Comparison of ENCODE assay signal across 1 cellular context in the genomic region with DNA sequence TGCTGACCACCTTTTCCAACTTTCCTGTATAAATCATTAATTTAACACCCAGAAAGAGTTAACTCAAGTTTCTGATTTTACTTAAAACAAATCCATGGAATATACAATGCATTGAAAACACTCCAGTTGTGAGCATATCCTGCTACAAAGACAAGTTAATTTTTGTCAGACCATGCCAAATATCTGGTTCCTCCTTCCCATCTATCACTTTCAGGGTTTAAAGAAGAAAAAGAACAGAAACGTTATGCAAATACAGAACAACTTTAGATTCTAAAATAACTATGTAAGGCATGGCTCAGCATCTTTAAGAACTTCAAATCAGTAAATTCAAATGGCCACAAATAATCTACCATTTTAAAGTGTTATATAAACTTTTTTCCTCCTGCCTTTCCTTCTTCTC.
TF ChIP-seq lines count a peak whose summit lies in the region.

No MANE protein-coding gene starts in this region.

TF ChIP-seq in GM23338, 12 proteins besides CTCF, POLR2A, EP300 and RAD21 (continued from another document):
- TF ChIP-seq, protein P1, sequence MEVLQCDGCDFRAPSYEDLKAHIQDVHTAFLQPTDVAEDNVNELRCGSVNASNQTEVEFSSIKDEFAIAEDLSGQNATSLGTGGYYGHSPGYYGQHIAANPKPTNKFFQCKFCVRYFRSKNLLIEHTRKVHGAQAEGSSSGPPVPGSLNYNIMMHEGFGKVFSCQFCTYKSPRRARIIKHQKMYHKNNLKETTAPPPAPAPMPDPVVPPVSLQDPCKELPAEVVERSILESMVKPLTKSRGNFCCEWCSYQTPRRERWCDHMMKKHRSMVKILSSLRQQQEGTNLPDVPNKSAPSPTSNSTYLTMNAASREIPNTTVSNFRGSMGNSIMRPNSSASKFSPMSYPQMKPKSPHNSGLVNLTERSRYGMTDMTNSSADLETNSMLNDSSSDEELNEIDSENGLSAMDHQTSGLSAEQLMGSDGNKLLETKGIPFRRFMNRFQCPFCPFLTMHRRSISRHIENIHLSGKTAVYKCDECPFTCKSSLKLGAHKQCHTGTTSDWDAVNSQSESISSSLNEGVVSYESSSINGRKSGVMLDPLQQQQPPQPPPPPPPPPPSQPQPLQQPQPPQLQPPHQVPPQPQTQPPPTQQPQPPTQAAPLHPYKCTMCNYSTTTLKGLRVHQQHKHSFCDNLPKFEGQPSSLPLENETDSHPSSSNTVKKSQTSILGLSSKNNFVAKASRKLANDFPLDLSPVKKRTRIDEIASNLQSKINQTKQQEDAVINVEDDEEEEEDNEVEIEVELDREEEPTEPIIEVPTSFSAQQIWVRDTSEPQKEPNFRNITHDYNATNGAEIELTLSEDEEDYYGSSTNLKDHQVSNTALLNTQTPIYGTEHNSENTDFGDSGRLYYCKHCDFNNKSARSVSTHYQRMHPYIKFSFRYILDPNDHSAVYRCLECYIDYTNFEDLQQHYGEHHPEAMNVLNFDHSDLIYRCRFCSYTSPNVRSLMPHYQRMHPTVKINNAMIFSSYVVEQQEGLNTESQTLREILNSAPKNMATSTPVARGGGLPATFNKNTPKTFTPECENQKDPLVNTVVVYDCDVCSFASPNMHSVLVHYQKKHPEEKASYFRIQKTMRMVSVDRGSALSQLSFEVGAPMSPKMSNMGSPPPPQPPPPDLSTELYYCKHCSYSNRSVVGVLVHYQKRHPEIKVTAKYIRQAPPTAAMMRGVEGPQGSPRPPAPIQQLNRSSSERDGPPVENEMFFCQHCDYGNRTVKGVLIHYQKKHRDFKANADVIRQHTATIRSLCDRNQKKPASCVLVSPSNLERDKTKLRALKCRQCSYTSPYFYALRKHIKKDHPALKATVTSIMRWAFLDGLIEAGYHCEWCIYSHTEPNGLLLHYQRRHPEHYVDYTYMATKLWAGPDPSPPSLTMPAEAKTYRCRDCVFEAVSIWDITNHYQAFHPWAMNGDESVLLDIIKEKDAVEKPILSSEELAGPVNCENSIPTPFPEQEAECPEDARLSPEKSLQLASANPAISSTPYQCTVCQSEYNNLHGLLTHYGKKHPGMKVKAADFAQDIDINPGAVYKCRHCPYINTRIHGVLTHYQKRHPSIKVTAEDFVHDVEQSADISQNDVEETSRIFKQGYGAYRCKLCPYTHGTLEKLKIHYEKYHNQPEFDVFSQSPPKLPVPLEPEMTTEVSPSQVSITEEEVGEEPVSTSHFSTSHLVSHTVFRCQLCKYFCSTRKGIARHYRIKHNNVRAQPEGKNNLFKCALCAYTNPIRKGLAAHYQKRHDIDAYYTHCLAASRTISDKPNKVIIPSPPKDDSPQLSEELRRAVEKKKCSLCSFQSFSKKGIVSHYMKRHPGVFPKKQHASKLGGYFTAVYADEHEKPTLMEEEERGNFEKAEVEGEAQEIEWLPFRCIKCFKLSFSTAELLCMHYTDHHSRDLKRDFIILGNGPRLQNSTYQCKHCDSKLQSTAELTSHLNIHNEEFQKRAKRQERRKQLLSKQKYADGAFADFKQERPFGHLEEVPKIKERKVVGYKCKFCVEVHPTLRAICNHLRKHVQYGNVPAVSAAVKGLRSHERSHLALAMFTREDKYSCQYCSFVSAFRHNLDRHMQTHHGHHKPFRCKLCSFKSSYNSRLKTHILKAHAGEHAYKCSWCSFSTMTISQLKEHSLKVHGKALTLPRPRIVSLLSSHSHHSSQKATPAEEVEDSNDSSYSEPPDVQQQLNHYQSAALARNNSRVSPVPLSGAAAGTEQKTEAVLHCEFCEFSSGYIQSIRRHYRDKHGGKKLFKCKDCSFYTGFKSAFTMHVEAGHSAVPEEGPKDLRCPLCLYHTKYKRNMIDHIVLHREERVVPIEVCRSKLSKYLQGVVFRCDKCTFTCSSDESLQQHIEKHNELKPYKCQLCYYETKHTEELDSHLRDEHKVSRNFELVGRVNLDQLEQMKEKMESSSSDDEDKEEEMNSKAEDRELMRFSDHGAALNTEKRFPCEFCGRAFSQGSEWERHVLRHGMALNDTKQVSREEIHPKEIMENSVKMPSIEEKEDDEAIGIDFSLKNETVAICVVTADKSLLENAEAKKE (CRISPR knock-in tag; IDR thresholded peaks at IDR 0.05), result no peak
- TF ChIP-seq CREB1 (CRISPR knock-in tag; IDR thresholded peaks at IDR 0.05; ENCODE audit: low read depth), result no peak
